ENCODE assay signal across 7 cellular contexts in the genomic region with DNA sequence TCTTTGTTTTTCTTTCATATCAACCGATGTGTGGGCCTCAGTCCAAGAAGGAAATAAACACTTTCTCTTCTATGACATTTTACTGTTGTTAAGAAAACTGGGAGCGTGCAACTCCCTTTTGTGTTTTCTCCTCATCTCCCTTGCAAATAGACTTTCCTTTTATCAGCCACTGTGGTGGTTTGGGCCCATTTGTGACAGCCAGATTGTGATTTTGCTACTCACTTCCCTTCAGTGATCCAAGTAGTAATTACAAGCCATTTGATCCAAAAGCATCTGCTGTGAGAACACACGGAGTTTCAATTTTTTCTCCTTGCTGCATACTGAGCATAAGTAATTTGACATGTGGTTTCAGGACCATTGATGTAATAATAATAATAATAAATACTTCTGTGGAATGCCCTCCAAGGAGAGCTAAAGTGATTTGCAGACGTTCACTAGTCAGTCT.
A peak's percentile ranks its signal among the peaks of the same experiment; 100 is the strongest.
DNase-seq lines count a peak whose midpoint lies in the region; ATAC-seq and TF ChIP-seq lines count a peak whose summit lies in the region.

No MANE protein-coding gene starts in this region.

- TF ChIP-seq CTCF in astrocyte of the cerebellum (IDR thresholded peaks at IDR 0.05; ENCODE audit: low read depth, low read length, missing control alignments) (no peak), osteocyte (IDR thresholded peaks at IDR 0.05) (no peak)

- peak; percentile 2 for ATAC-seq in GM19397 (IDR thresholded peaks at IDR 0.05; ENCODE audit: unreplicated experiment)
- peak; percentile 2 for ATAC-seq in HG03469 (IDR thresholded peaks at IDR 0.05; ENCODE audit: unreplicated experiment)

- H3K4me3 ChIP-seq in astrocyte of the cerebellum (ENCODE audit: low read depth, low read length): no peak overlapping the region

- peak overlapping the region; percentile 46 for H3K4me3 Mint-ChIP-seq in osteocyte (ENCODE audit: unreplicated experiment)

- H3K9me3 Mint-ChIP-seq in osteocyte (ENCODE audit: unreplicated experiment): no peaks in the 10 kb centered on the region

- peak overlapping the region; percentile 91 for H3K27ac Mint-ChIP-seq in osteocyte (ENCODE audit: unreplicated experiment)

- DNase-seq in astrocyte of the cerebellum (ENCODE audit: low read depth) (peak; percentile 73), osteocyte (ENCODE audit: extremely low spot score, unreplicated experiment) (no peak), DMS153 treated with DMSO at 0.1 percent for 48 hours (lab: John Stamatoyannopoulos, UW; ENCODE audit: unreplicated experiment) (no peak), NCI-H82 (lab: John Stamatoyannopoulos, UW) (no peak)
- DNase-seq in stimulated activated CD4-positive, alpha-beta T cell treated with anti-CD3 and anti-CD28 coated beads, Interleukin-4, amount 100 ng/mL, for 1 hour: no peak

- in situ Hi-C loops in astrocyte of the cerebellum (cut with HindIII; ENCODE audit: low sequenced_read_pairs): loop anchor here (5.0 kb wide), 1 partner anchor 244 kb away; no protein-coding TSS in a partner anchor

- no peaks in the 10 kb centered on the region for H3K27me3 Mint-ChIP-seq in osteocyte (ENCODE audit: unreplicated experiment)

- peaks cover 40% of the 10 kb centered on the region for H3K4me1 Mint-ChIP-seq in osteocyte (ENCODE audit: unreplicated experiment)

- H3K36me3 Mint-ChIP-seq in osteocyte (ENCODE audit: unreplicated experiment): no peaks in the 10 kb centered on the region
